Comparison of ENCODE assay signal across 12 cellular contexts in the genomic region with DNA sequence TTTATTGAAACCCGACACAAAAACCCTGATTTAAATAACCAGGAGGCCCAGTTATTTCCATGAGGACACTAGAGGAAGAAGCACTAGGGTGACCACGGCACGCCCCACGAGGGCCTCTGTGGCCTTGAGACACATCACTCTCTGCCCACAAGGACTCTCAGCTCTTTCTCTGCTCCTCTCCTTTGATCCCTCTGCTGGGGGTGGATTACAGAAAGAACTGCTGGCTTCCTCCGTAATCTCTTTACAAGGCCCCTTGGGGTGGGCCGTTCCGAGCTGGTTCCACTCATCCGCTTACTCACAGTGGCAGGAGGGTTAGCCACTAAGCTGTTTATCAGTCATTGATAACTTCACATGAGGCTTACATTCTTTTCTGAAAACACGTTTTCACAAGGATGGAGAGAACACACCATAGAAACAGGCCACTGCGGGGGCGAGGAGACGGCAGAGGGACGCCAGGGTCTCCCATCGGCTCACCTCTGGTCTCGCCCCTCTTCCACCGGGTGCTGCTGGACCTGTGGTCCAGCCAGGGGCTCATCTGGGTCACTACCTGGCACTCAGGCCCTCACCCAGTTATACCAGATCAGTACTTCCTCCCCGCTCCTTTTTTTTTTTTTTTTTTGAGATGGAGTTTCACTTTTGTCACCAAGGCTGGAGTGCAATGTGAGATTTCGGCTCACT.
DNase-seq lines count a peak whose midpoint lies in the region; ATAC-seq and TF ChIP-seq lines count a peak whose summit lies in the region.
"Had no signal": no experiment of that assay in that cellular context is flagged by ENCODE, and none has a peak within 500 bp of the region (broad histone marks: within the 10 kb centered on the region; RNA-seq: fewer than 3 reads in every experiment).

No MANE protein-coding gene starts in this region.

- peaks cover 18% of the 10 kb centered on the region for H3K36me3 Mint-ChIP-seq in activated T-cell treated with anti-CD3 and anti-CD28 coated beads, Interleukin-2, amount 50 U/mL, for 24 hours (ENCODE audit: low read depth)
- H3K36me3 Mint-ChIP-seq in stimulated activated naive CD8-positive, alpha-beta T cell treated with anti-CD3 and anti-CD28 coated beads, Interleukin-15, Interleukin-2, amounts not matched to agents 100 ng/mL and 50 ng/mL, for 24 hours (ENCODE audit: low read depth) = peaks cover 2% of the 10 kb centered on the region

- H3K4me3 ChIP-seq in WERI-Rb-1 (ENCODE audit: low read depth, low read length) = no peak overlapping the region
- H3K4me3 ChIP-seq: SK-N-MC, thoracic aorta had no signal

- no peaks in the 10 kb centered on the region for H3K27me3 Mint-ChIP-seq in activated T-cell treated with anti-CD3 and anti-CD28 coated beads, Interleukin-2, amount 50 U/mL, for 24 hours
- no peaks in the 10 kb centered on the region for H3K27me3 Mint-ChIP-seq in stimulated activated naive CD8-positive, alpha-beta T cell treated with anti-CD3 and anti-CD28 coated beads, Interleukin-15, Interleukin-2, amounts not matched to agents 100 ng/mL and 50 ng/mL, for 24 hours

- no peaks in the 10 kb centered on the region for H3K36me3 ChIP-seq in WERI-Rb-1
- H3K36me3 ChIP-seq: thoracic aorta had no signal

- no peaks in the 10 kb centered on the region for H3K9me3 Mint-ChIP-seq in activated T-cell treated with anti-CD3 and anti-CD28 coated beads, Interleukin-2, amount 50 U/mL, for 24 hours
- H3K9me3 Mint-ChIP-seq in stimulated activated naive CD8-positive, alpha-beta T cell treated with anti-CD3 and anti-CD28 coated beads, Interleukin-15, Interleukin-2, amounts not matched to agents 100 ng/mL and 50 ng/mL, for 24 hours = no peaks in the 10 kb centered on the region

- no peak for ATAC-seq in HG02759 (IDR thresholded peaks at IDR 0.05; ENCODE audit: unreplicated experiment)

- DNase-seq in activated T-cell treated with anti-CD3 and anti-CD28 coated beads, Interleukin-2, amount 50 U/mL, for 24 hours = no peak
- no peak for DNase-seq in activated T-cell treated with anti-CD3 and anti-CD28 coated beads, Interleukin-2, amount 50 U/mL, for 48 hours
- DNase-seq in WERI-Rb-1 (peak; percentile 77), iPS-NIHi7 (ENCODE audit: extremely low spot score) (peak; percentile 7), glomerular visceral epithelial cell (ENCODE audit: extremely low spot score) (no peak), DMS79 (lab: John Stamatoyannopoulos, UW) (no peak)
- DNase-seq: DMS153, NCI-H2107 had no signal

- TF ChIP-seq CTCF in WERI-Rb-1 (IDR thresholded peaks at IDR 0.05; ENCODE audit: low read depth, low read length) = no peak

- H3K9me3 ChIP-seq in WERI-Rb-1 (ENCODE audit: severe bottlenecking) = no peaks in the 10 kb centered on the region
- H3K9me3 ChIP-seq: thoracic aorta had no signal

- peaks cover 46% of the 10 kb centered on the region for H3K4me1 Mint-ChIP-seq in activated T-cell treated with anti-CD3 and anti-CD28 coated beads, Interleukin-2, amount 50 U/mL, for 24 hours (ENCODE audit: low read depth)
- peaks cover 40% of the 10 kb centered on the region for H3K4me1 Mint-ChIP-seq in stimulated activated naive CD8-positive, alpha-beta T cell treated with anti-CD3 and anti-CD28 coated beads, Interleukin-15, Interleukin-2, amounts not matched to agents 100 ng/mL and 50 ng/mL, for 24 hours (ENCODE audit: low read depth)

- peaks cover 22% of the 10 kb centered on the region for H3K27me3 ChIP-seq in WERI-Rb-1 (ENCODE audit: insufficient read depth, low read depth, severe bottlenecking)

- H3K4me3 Mint-ChIP-seq in activated T-cell treated with anti-CD3 and anti-CD28 coated beads, Interleukin-2, amount 50 U/mL, for 24 hours = peak overlapping the region; percentile 12
- no peak overlapping the region for H3K4me3 Mint-ChIP-seq in stimulated activated naive CD8-positive, alpha-beta T cell treated with anti-CD3 and anti-CD28 coated beads, Interleukin-15, Interleukin-2, amounts not matched to agents 100 ng/mL and 50 ng/mL, for 24 hours

- peak overlapping the region; percentile 67 for H3K27ac Mint-ChIP-seq in activated T-cell treated with anti-CD3 and anti-CD28 coated beads, Interleukin-2, amount 50 U/mL, for 24 hours
- H3K27ac Mint-ChIP-seq in stimulated activated naive CD8-positive, alpha-beta T cell treated with anti-CD3 and anti-CD28 coated beads, Interleukin-15, Interleukin-2, amounts not matched to agents 100 ng/mL and 50 ng/mL, for 24 hours = peak overlapping the region; percentile 65

- no peak overlapping the region for H3K27ac ChIP-seq in WERI-Rb-1
- H3K27ac ChIP-seq: SK-N-MC, thoracic aorta had no signal

Comparison
In these comparisons a context has a peak if more than half of its experiments do, and no peak if none do; other contexts are left out.
1. DNase-seq: peak in WERI-Rb-1 (single experiment) and iPS-NIHi7 (single experiment); none in activated T-cell treated with anti-CD3 and anti-CD28 coated beads, Interleukin-2, amount 50 U/mL, for 24 hours (single experiment), activated T-cell treated with anti-CD3 and anti-CD28 coated beads, Interleukin-2, amount 50 U/mL, for 48 hours (0 of 2), glomerular visceral epithelial cell (single experiment) and DMS79 (single experiment).